ENCODE assay signal across 13 cellular contexts in the genomic region with DNA sequence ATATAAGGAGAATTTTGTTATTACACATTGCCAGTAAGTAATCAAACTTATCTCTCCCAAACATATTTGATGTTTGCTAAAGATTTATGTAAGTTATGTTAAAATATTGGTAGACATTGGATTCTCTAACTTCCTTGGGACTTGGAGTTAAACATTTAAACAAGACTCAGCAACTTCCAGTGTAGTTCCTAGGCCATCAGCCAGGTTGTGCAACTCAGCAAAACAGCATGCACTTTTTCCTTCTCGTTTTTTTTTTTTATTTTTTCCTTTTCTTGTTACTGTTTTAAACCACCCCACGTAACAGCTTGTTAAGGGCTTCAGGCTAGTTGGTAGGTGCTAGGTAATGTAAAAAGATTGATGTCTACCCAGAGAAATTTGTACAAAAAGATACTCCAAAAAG.
A peak's percentile ranks its signal among the peaks of the same experiment; 100 is the strongest.
DNase-seq lines count a peak whose midpoint lies in the region; ATAC-seq and TF ChIP-seq lines count a peak whose summit lies in the region.
"Had no signal": no experiment of that assay in that cellular context is flagged by ENCODE, and none has a peak within 500 bp of the region (broad histone marks: within the 10 kb centered on the region; RNA-seq: fewer than 3 reads in every experiment).

No MANE protein-coding gene starts in this region.

- H3K27me3 Mint-ChIP-seq in mesothelial cell of epicardium (ENCODE audit: low read depth), result no peaks in the 10 kb centered on the region
- H3K27me3 Mint-ChIP-seq: activated naive CD8-positive, alpha-beta T cell had no signal

- H3K27ac Mint-ChIP-seq in mesothelial cell of epicardium, result peak overlapping the region; percentile 41
- H3K27ac Mint-ChIP-seq: activated naive CD8-positive, alpha-beta T cell had no signal

- peaks cover 4% of the 10 kb centered on the region for H3K9me3 Mint-ChIP-seq in mesothelial cell of epicardium

- WGBS in esophagus muscularis mucosa, result 40% methylated on average over 2 of the region's 2 CpGs

- intact Hi-C loops in esophagus muscularis mucosa (cut with DNase I), result no loop called here

- no peaks in the 10 kb centered on the region for H3K36me3 ChIP-seq in MG63
- no peaks in the 10 kb centered on the region for H3K36me3 ChIP-seq in esophagus muscularis mucosa
- H3K36me3 ChIP-seq: lower lobe of right lung had no signal

- ATAC-seq in left lobe of liver, result no peak
- ATAC-seq: lower lobe of right lung had no signal

- TF ChIP-seq POLR2A in esophagus muscularis mucosa (IDR thresholded peaks at IDR 0.05; ENCODE audit: low read depth), result no peak

- H3K4me1 ChIP-seq in esophagus muscularis mucosa, result peaks cover 0 to 31% (median 24%) of the 10 kb centered on the region in 4 donors
- H3K4me1 ChIP-seq: lower lobe of right lung had no signal

- H3K4me1 Mint-ChIP-seq in mesothelial cell of epicardium, result peaks cover 39% of the 10 kb centered on the region

- no peaks in the 10 kb centered on the region for H3K27me3 ChIP-seq in MG63
- H3K27me3 ChIP-seq in esophagus muscularis mucosa, result no peaks in the 10 kb centered on the region

- H3K9me3 ChIP-seq in MG63 (no peaks in the 10 kb centered on the region), esophagus muscularis mucosa (no peaks in the 10 kb centered on the region)
- H3K9me3 ChIP-seq: lower lobe of right lung had no signal

- no peak for TF ChIP-seq EP300 in esophagus muscularis mucosa (IDR thresholded peaks at IDR 0.05)

- H3K4me3 Mint-ChIP-seq in mesothelial cell of epicardium, result no peak overlapping the region
- H3K4me3 Mint-ChIP-seq: activated naive CD8-positive, alpha-beta T cell had no signal

- DNase-seq in AG08395 (ENCODE audit: low spot score) (peak; percentile 13), MG63 (peak; percentile 25), esophagus muscularis mucosa (ENCODE audit: extremely low spot score) (no peak), mesothelial cell of epicardium (ENCODE audit: low spot score in 2 of 2, unreplicated experiment in 2 of 2) (no peak), MV-4-11 (lab: John Stamatoyannopoulos, UW) (no peak), left lobe of liver (ENCODE audit: low spot score) (no peak)
- DNase-seq in stimulated activated CD4-positive, alpha-beta T cell treated with anti-CD3 and anti-CD28 coated beads, Interleukin-15, amount 100 ng/mL, for 24 hours, result no peak
- no peak for DNase-seq in stimulated activated CD4-positive, alpha-beta T cell treated with anti-CD3 and anti-CD28 coated beads, Interleukin-12 subunit alpha, Interleukin-12 subunit beta, amount 100 ng/mL, for 4 hours
- DNase-seq: lower lobe of right lung, NCI-H2107, nucleus accumbens, SIG-M5 had no signal

- peak overlapping the region in 1 of 4 donors; percentile 6 for H3K27ac ChIP-seq in esophagus muscularis mucosa (replicated peaks in 1 of 4)
- H3K27ac ChIP-seq: lower lobe of right lung had no signal

- H3K36me3 Mint-ChIP-seq in mesothelial cell of epicardium, result no peaks in the 10 kb centered on the region
- H3K36me3 Mint-ChIP-seq: activated naive CD8-positive, alpha-beta T cell had no signal

- TF ChIP-seq CTCF in esophagus muscularis mucosa (IDR thresholded peaks at IDR 0.05) (peak in 2 of 3 experiments; percentile 20 to 44), mesothelial cell of epicardium (IDR thresholded peaks at IDR 0.05; ENCODE audit: unreplicated experiment) (no peak)

- H3K4me3 ChIP-seq in MG63 (no peak overlapping the region), esophagus muscularis mucosa (no peak overlapping the region)
- H3K4me3 ChIP-seq: lower lobe of right lung had no signal

Comparison
In these comparisons a context has a peak if more than half of its experiments do, and no peak if none do; other contexts are left out.
1. DNase-seq: peak in AG08395 (single experiment) and MG63 (single experiment); none in esophagus muscularis mucosa (single experiment), mesothelial cell of epicardium (0 of 2), stimulated activated CD4-positive, alpha-beta T cell treated with anti-CD3 and anti-CD28 coated beads, Interleukin-15, amount 100 ng/mL, for 24 hours (single experiment), MV-4-11 (single experiment), stimulated activated CD4-positive, alpha-beta T cell treated with anti-CD3 and anti-CD28 coated beads, Interleukin-12 subunit alpha, Interleukin-12 subunit beta, amount 100 ng/mL, for 4 hours (single experiment) and left lobe of liver (single experiment).